In the genomic region with DNA sequence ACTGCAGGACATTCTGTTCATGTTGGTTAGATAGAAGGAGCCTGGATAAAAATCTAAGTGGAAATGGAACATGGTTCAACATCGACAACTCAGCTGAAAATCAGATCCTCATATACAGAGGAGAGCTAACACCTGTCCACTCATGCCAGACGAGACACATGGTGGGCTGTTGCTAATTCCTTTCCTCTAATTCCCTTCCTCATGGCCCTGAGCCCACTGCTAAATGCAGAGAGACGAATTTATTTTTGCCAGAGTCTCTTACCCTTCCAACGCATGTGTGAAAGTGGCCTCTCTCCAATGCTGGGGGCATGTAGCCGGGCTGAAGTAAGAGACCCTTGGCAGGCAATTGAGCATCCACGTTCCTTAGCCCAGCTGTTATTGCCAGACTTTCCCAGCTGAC, we compare ENCODE assay signal across 12 cellular contexts. TPM values are rescaled to one million over a fixed set of nuclear protein-coding genes. Genes with fewer than 3 reads are reported as not detected.
DNase-seq lines count a peak whose midpoint lies in the region; ATAC-seq and TF ChIP-seq lines count a peak whose summit lies in the region.
"Had no signal": no experiment of that assay in that cellular context is flagged by ENCODE, and none has a peak within 500 bp of the region (broad histone marks: within the 10 kb centered on the region; RNA-seq: fewer than 3 reads in every experiment).

No MANE protein-coding gene starts in this region.

- no peak overlapping the region for H3K9ac ChIP-seq in fibroblast of lung (ENCODE audit: insufficient read depth, low read length)

- H3K27ac Mint-ChIP-seq in progenitor cell of endocrine pancreas, result peak overlapping the region; percentile 12
- H3K27ac Mint-ChIP-seq in effector memory CD8-positive, alpha-beta T cell, result no peak overlapping the region

- H3K4me2 ChIP-seq in fibroblast of lung (ENCODE audit: extremely low read depth, insufficient read depth, low read length), result peak overlapping the region; percentile 84

- peak overlapping the region; percentile 85 for H3K27ac ChIP-seq in fibroblast of lung (ENCODE audit: insufficient read depth, low read length)

- H3K4me3 ChIP-seq in BE2C (ENCODE audit: low read depth, low read length), result no peak overlapping the region
- H3K4me3 ChIP-seq in fibroblast of lung (replicated peaks in 1 of 4; ENCODE audit: control extremely low read depth in 1 of 4, insufficient read depth in 1 of 4, low read depth in 3 of 4, low read length in 4 of 4), result peak overlapping the region in 1 of 4 experiments; percentile 9

- H3K4me1 Mint-ChIP-seq in progenitor cell of endocrine pancreas (ENCODE audit: low read depth), result peaks cover 37% of the 10 kb centered on the region
- peaks cover 3 to 8% of the 10 kb centered on the region in 2 donors for H3K4me1 Mint-ChIP-seq in effector memory CD8-positive, alpha-beta T cell (ENCODE audit: low read depth in 2 of 2)

- no peak for TF ChIP-seq CTCF in BE2C (IDR thresholded peaks at IDR 0.05; ENCODE audit: low read depth, low read length)
- TF ChIP-seq CTCF in fibroblast of lung (conservative IDR thresholded peaks at IDR 0.05 in 1 of 2, IDR thresholded peaks at IDR 0.05 in 1 of 2; ENCODE audit: low read depth in 1 of 2, low read length in 2 of 2), result no peak
- no peak for TF ChIP-seq CTCF in progenitor cell of endocrine pancreas (IDR thresholded peaks at IDR 0.05; ENCODE audit: unreplicated experiment)

- ATAC-seq in GM18909 (IDR thresholded peaks at IDR 0.05; ENCODE audit: poor library complexity, unreplicated experiment), result no peak
- no peak for ATAC-seq in effector memory CD8-positive, alpha-beta T cell (replicated peaks)

- H3K4me1 ChIP-seq in BE2C (peaks cover 29% of the 10 kb centered on the region), fibroblast of lung (ENCODE audit: control insufficient read depth, extremely low read depth, insufficient read depth, low read length) (peaks cover 41% of the 10 kb centered on the region)

- H3K9me3 ChIP-seq in BE2C (no peaks in the 10 kb centered on the region), fibroblast of lung (ENCODE audit: control insufficient read depth, insufficient read depth, low read depth, low read length) (no peaks in the 10 kb centered on the region)

- no peaks in the 10 kb centered on the region for H3K27me3 Mint-ChIP-seq in progenitor cell of endocrine pancreas
- H3K27me3 Mint-ChIP-seq in effector memory CD8-positive, alpha-beta T cell, result no peaks in the 10 kb centered on the region

- peaks cover 20% of the 10 kb centered on the region for H3K36me3 Mint-ChIP-seq in progenitor cell of endocrine pancreas (ENCODE audit: insufficient read depth)
- H3K36me3 Mint-ChIP-seq in effector memory CD8-positive, alpha-beta T cell (ENCODE audit: insufficient read depth), result peaks cover 3% of the 10 kb centered on the region

- DNase-seq in BE2C, result peak; percentile 24
- peak; percentile 77 for DNase-seq in NCI-H524 treated with DMSO at 0.1 percent for 48 hours (lab: John Stamatoyannopoulos, UW)
- DNase-seq in fibroblast of lung (ENCODE audit: low read depth in 2 of 2), result no peak
- DNase-seq in progenitor cell of endocrine pancreas (ENCODE audit: low spot score, unreplicated experiment), result no peak
- DNase-seq in SIG-M5 (lab: John Stamatoyannopoulos, UW), result no peak
- no peak for DNase-seq in medulla oblongata (ENCODE audit: extremely low spot score)
- no peak for DNase-seq in effector memory CD8-positive, alpha-beta T cell
- DNase-seq: activated T-cell treated with anti-CD3 and anti-CD28 coated beads, Interleukin-2, amount 50 U/mL, for 1 hour; cerebellar nuclear complex; NCI-H526 treated with DMSO at 0.1 percent for 48 hours; stimulated activated CD4-positive, alpha-beta T cell treated with anti-CD3 and anti-CD28 coated beads, Interleukin-4, amount 100 ng/mL, for 4 hours had no signal

- H2AFZ ChIP-seq in fibroblast of lung (ENCODE audit: low read length), result no peak overlapping the region

- H4K20me1 ChIP-seq in fibroblast of lung (ENCODE audit: control insufficient read depth, extremely low read depth, insufficient read depth, low read length), result no peaks in the 10 kb centered on the region

- H3K27me3 ChIP-seq in BE2C (no peaks in the 10 kb centered on the region), fibroblast of lung (ENCODE audit: control insufficient read depth, insufficient read depth, low read length) (no peaks in the 10 kb centered on the region)

- H3K9me3 Mint-ChIP-seq in progenitor cell of endocrine pancreas (ENCODE audit: low read depth), result no peaks in the 10 kb centered on the region
- no peaks in the 10 kb centered on the region for H3K9me3 Mint-ChIP-seq in effector memory CD8-positive, alpha-beta T cell

- H3K4me3 Mint-ChIP-seq in progenitor cell of endocrine pancreas (ENCODE audit: low read depth), result no peak overlapping the region
- H3K4me3 Mint-ChIP-seq in effector memory CD8-positive, alpha-beta T cell, result no peak overlapping the region

- peaks cover 31% of the 10 kb centered on the region for H3K36me3 ChIP-seq in BE2C
- H3K36me3 ChIP-seq in fibroblast of lung (ENCODE audit: control insufficient read depth, insufficient read depth, low read length), result peaks cover 9% of the 10 kb centered on the region

- H3K79me2 ChIP-seq in fibroblast of lung (ENCODE audit: control insufficient read depth, insufficient read depth, low read length), result peaks cover 99% of the 10 kb centered on the region

RNA-seq across cellular contexts. Expression of a gene that starts 28.8 kb away (rescaled TPM):
- 86.3 TPM for polyA plus RNA-seq in BE2C (2012; ENCODE audit: insufficient read depth, insufficient read length, low read depth)
- total RNA-seq in fibroblast of lung, result 202 and 288 TPM in 2 replicates
- polyA plus RNA-seq in fibroblast of lung, result 542 and 773 TPM in 2 replicates
- polyA plus RNA-seq in fibroblast of lung (2012), result 395 and 442 TPM in 2 replicates
- 1,176 and 1,331 TPM in 2 replicates for polyA minus RNA-seq in fibroblast of lung (ENCODE audit: low replicate concordance)
- total RNA-seq in progenitor cell of endocrine pancreas, result 68.3 and 85.5 TPM in 2 replicates

Comparison
In these comparisons a context has a peak if more than half of its experiments do, and no peak if none do; other contexts are left out.
1. DNase-seq: peak in BE2C (single experiment) and NCI-H524 treated with DMSO at 0.1 percent for 48 hours (single experiment); none in fibroblast of lung (0 of 2), progenitor cell of endocrine pancreas (single experiment), SIG-M5 (single experiment), medulla oblongata (single experiment) and effector memory CD8-positive, alpha-beta T cell (0 of 3).